In the genomic region with DNA sequence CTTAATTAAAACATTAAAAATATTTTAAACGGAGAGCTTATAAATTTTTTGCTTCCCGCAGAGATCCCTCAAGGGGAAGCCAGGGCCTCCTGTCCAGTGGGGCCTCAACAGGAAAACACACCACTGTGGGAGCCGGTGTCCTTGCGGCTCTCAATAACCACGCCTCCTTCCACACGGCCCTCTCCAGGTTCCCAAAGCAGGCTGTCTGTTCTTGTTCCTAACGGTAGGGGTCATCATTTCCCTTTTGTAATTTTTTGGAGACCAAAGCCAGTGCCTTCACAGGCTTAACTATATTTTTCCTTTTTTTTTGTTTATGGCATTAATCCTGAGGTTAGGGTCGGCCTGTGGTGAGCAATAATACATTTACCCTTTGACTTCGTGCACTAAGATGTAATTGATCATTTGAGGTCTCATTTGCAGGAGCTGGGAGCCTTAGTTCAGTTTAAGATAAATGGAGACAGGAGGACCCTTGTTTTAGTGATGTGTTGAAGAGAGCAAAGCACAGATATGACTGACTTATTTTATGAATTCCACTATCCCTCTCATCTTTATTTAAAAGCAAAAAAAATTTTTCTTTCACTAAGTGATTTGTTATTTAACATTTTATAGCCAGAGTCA, we compare ENCODE assay signal across 1 cellular context.
TF ChIP-seq lines count a peak whose summit lies in the region.

No MANE protein-coding gene starts in this region.

TF ChIP-seq in WTC11, 78 proteins besides CTCF, POLR2A, EP300 and RAD21 (continued from another document):
- TF ChIP-seq, protein P1, sequence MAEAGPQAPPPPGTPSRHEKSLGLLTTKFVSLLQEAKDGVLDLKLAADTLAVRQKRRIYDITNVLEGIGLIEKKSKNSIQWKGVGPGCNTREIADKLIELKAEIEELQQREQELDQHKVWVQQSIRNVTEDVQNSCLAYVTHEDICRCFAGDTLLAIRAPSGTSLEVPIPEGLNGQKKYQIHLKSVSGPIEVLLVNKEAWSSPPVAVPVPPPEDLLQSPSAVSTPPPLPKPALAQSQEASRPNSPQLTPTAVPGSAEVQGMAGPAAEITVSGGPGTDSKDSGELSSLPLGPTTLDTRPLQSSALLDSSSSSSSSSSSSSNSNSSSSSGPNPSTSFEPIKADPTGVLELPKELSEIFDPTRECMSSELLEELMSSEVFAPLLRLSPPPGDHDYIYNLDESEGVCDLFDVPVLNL (CRISPR knock-in tag; IDR thresholded peaks at IDR 0.05; ENCODE audit: borderline replicate concordance, low read depth) = no peak
- TF ChIP-seq NFYB (CRISPR knock-in tag; conservative IDR thresholded peaks at IDR 0.05; ENCODE audit: low read depth) = no peak
- TF ChIP-seq, protein P2, sequence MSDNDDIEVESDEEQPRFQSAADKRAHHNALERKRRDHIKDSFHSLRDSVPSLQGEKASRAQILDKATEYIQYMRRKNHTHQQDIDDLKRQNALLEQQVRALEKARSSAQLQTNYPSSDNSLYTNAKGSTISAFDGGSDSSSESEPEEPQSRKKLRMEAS (CRISPR knock-in tag; IDR thresholded peaks at IDR 0.05) = no peak
